ENCODE assay signal across 12 cellular contexts in the genomic region with DNA sequence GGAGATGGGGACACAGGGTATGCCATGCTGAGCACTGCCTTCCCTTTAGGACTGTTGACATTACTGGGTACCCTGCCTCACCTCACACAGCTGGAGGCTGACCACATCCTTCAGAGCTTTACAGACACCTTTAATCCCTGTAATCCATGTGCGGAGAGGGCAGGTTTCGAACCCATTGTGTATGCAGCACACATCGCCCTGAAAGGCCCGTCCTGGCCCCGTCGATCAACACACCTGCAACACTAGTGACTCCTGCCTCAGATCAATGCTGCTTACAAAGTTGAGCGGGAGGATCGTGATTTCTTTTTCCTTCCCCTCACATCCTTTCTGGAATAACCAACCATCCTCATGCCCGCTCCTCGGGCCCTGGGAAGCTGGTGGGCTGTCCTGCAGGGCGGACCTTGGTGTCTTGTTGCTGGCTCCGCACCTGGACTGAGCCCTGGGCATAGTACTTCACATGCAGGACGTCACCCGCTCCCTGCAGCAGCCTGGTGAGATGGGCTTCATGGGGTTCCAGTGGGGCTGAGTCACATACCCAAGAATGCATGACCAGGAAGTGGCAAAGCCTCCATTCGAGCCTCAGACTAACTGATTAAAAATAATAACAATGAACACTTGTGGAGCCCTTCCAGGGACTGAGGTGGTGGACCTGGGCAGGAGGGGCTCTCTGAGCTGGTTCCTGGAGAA.
A peak's percentile ranks its signal among the peaks of the same experiment; 100 is the strongest.
DNase-seq lines count a peak whose midpoint lies in the region; ATAC-seq and TF ChIP-seq lines count a peak whose summit lies in the region.
"Had no signal": no experiment of that assay in that cellular context is flagged by ENCODE, and none has a peak within 500 bp of the region (broad histone marks: within the 10 kb centered on the region; RNA-seq: fewer than 3 reads in every experiment).

No MANE protein-coding gene starts in this region.

- H3K9me3 ChIP-seq in MG63 (no peaks in the 10 kb centered on the region), Caco-2 (no peaks in the 10 kb centered on the region)
- H3K9me3 ChIP-seq: suprapubic skin had no signal

- H3K4me1 ChIP-seq in Caco-2 = no peaks in the 10 kb centered on the region
- H3K4me1 ChIP-seq: suprapubic skin had no signal

- no TSS peak for BruUV-seq in Caco-2 (replicated peaks; lab: Mats Ljungman, UMichigan)

- H3K4me3 ChIP-seq in MG63 (no peak overlapping the region), Caco-2 (ENCODE audit: low read depth, low read length) (no peak overlapping the region)
- H3K4me3 ChIP-seq: hepatocyte, suprapubic skin had no signal

- H3K4me1 Mint-ChIP-seq in T-cell (no peaks in the 10 kb centered on the region), Caco-2 (ENCODE audit: low read depth, unreplicated experiment) (no peaks in the 10 kb centered on the region)

- H3K9me3 Mint-ChIP-seq in T-cell (no peaks in the 10 kb centered on the region), Caco-2 (ENCODE audit: unreplicated experiment) (no peaks in the 10 kb centered on the region)
- H3K9me3 Mint-ChIP-seq: nephron had no signal

- CTCF ChIA-PET in T-cell (lab: Charles Lee) (no interaction called here), Caco-2 (lab: Charles Lee) (no interaction called here)

- H3K27me3 ChIP-seq in MG63 = no peaks in the 10 kb centered on the region
- H3K27me3 ChIP-seq in Caco-2 (replicated peaks; ENCODE audit: control insufficient read depth, insufficient read depth, low read length) = no peaks in the 10 kb centered on the region
- H3K27me3 ChIP-seq: hepatocyte had no signal

- no peak overlapping the region for H3K4me3 Mint-ChIP-seq in T-cell
- no peak overlapping the region for H3K4me3 Mint-ChIP-seq in Caco-2 (ENCODE audit: unreplicated experiment)
- H3K4me3 Mint-ChIP-seq: nephron had no signal

- H3K36me3 ChIP-seq in MG63 (no peaks in the 10 kb centered on the region), Caco-2 (ENCODE audit: control insufficient read depth, insufficient read depth, low read length) (no peaks in the 10 kb centered on the region)
- H3K36me3 ChIP-seq: suprapubic skin had no signal

- no peak for ATAC-seq in T-cell (replicated peaks in 1 of 4)
- ATAC-seq in HG03342 (IDR thresholded peaks at IDR 0.05; ENCODE audit: unreplicated experiment) = no peak

- H3K27me3 Mint-ChIP-seq in T-cell (peaks cover 5 to 18% of the 10 kb centered on the region in 2 donors), Caco-2 (ENCODE audit: insufficient read depth, unreplicated experiment) (peaks cover 4% of the 10 kb centered on the region)

- intact Hi-C loops in Caco-2 (cut with micrococcal nuclease; ENCODE audit: unreplicated experiment) = no loop called here

- H3K36me3 Mint-ChIP-seq in T-cell = no peaks in the 10 kb centered on the region
- H3K36me3 Mint-ChIP-seq in Caco-2 (ENCODE audit: insufficient read depth, unreplicated experiment) = no peaks in the 10 kb centered on the region

- H3K27ac Mint-ChIP-seq in T-cell = no peak overlapping the region
- H3K27ac Mint-ChIP-seq in Caco-2 (ENCODE audit: unreplicated experiment) = no peak overlapping the region
- H3K27ac Mint-ChIP-seq: nephron had no signal

- POLR2A ChIA-PET in T-cell (lab: Charles Lee) (no interaction called here), Caco-2 (lab: Charles Lee) (no interaction called here)

- DNase-seq in ELR (ENCODE audit: low read depth) = peak; percentile 92
- peak; percentile 75 for DNase-seq in MG63
- no peak for DNase-seq in epithelial cell of prostate (ENCODE audit: low read depth, low spot score)
- peak; percentile 10 for DNase-seq in pulmonary artery endothelial cell (ENCODE audit: low read depth, low spot score)
- no peak for DNase-seq in activated naive CD4-positive, alpha-beta T cell treated with Interleukin-2 at 50 U/mL for 16 hours
- no peak for DNase-seq in T-cell
- DNase-seq in Caco-2 = no peak
- DNase-seq: NCI-H2227 treated with DMSO at 0.1 percent for 48 hours had no signal

- no peak for TF ChIP-seq CTCF in Caco-2 (IDR thresholded peaks at IDR 0.05; ENCODE audit: insufficient read depth in 1 of 2, low read depth in 1 of 2, low read length in 1 of 2, severe bottlenecking in 1 of 2, unreplicated experiment in 1 of 2)

- H3K27ac ChIP-seq in epithelial cell of prostate = peak overlapping the region; percentile 65
- H3K27ac ChIP-seq: hepatocyte, suprapubic skin had no signal

Comparison
In these comparisons a context has a peak if more than half of its experiments do, and no peak if none do; other contexts are left out.
1. DNase-seq: peak in ELR (single experiment), MG63 (single experiment) and pulmonary artery endothelial cell (single experiment); none in epithelial cell of prostate (single experiment), activated naive CD4-positive, alpha-beta T cell treated with Interleukin-2 at 50 U/mL for 16 hours (single experiment), T-cell (0 of 34) and Caco-2 (0 of 2).